10 cellular contexts compared by ENCODE assay signal in the genomic region with DNA sequence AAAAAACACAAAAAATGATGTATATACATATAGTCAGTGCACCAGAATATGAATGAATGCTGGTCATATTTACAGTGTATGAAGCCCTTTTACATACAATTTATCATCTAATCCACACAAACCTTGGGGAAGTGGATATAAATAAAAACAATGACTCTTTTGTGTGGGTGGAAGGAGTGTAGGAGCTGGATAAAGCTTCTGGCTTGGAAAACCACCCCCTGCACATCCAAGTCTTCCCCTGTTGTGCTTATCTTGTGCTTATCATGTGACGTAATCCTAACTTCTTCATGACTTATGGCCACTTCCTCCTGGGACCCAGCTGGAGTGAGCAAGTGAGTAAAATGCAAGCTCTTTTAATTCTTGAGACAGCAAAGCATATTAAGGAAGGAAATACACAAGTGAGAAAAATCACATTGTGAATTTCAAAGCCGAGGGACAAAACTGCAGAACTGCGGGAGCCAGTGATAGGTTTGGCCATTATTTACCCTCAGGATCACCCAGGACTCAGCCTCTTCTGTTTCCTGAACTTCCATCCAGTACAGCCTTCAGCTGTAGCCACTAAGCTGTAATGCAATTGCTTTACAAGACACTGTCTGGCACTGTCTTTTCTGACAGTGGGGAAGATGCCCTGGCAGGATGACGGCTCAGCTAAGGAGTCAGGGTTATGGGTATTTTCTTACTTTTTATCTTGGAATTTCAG.
DNase-seq lines count a peak whose midpoint lies in the region; ATAC-seq and TF ChIP-seq lines count a peak whose summit lies in the region.
"Had no signal": no experiment of that assay in that cellular context is flagged by ENCODE, and none has a peak within 500 bp of the region (broad histone marks: within the 10 kb centered on the region; RNA-seq: fewer than 3 reads in every experiment).

No MANE protein-coding gene starts in this region.

- H3K27ac ChIP-seq in left ventricle myocardium inferior (replicated peaks) (peak overlapping the region; percentile 17), WERI-Rb-1 (no peak overlapping the region)

- H3K27me3 ChIP-seq in left ventricle myocardium inferior (ENCODE audit: low read depth) (no peaks in the 10 kb centered on the region), WERI-Rb-1 (ENCODE audit: insufficient read depth, low read depth, severe bottlenecking) (no peaks in the 10 kb centered on the region)

- no peaks in the 10 kb centered on the region for H3K9me3 ChIP-seq in left ventricle myocardium inferior (replicated peaks)
- H3K9me3 ChIP-seq in WERI-Rb-1 (ENCODE audit: severe bottlenecking), result no peaks in the 10 kb centered on the region

- H3K4me3 ChIP-seq in left ventricle myocardium inferior, result no peak overlapping the region
- no peak overlapping the region for H3K4me3 ChIP-seq in WERI-Rb-1 (ENCODE audit: low read depth, low read length)

- H3K4me1 Mint-ChIP-seq in HFFc6 (ENCODE audit: low read depth), result peaks cover 15% of the 10 kb centered on the region

- no peaks in the 10 kb centered on the region for H3K9me3 Mint-ChIP-seq in HFFc6

- peak overlapping the region; percentile 44; the same call in 1 of the 2 replicates for H3K4me3 Mint-ChIP-seq in HFFc6
- H3K4me3 Mint-ChIP-seq: naive B cell had no signal

- peak; percentile 70 for ATAC-seq in sciatic nerve
- no peak for ATAC-seq in GM19397 (IDR thresholded peaks at IDR 0.05; ENCODE audit: unreplicated experiment)
- no peak for ATAC-seq in GM18907 (IDR thresholded peaks at IDR 0.05; ENCODE audit: unreplicated experiment)

- DNase-seq in HFFc6 (peak; percentile 60), SKM-1 treated with dmso at 0.1 percent for 144 hours (lab: John Stamatoyannopoulos, UW; ENCODE audit: unreplicated experiment) (peak; percentile 80), left ventricle myocardium inferior (no peak), sciatic nerve (ENCODE audit: low spot score) (no peak), WERI-Rb-1 (no peak)
- no peak for DNase-seq in stimulated activated CD4-positive, alpha-beta T cell treated with anti-CD3 and anti-CD28 coated beads, Interleukin-2, amount 100 ng/mL, for 24 hours
- DNase-seq: activated CD4-positive, alpha-beta T cell treated with anti-CD3 and anti-CD28 coated beads for 4 hours; naive B cell had no signal

- peaks cover 7% of the 10 kb centered on the region for H3K4me1 ChIP-seq in left ventricle myocardium inferior

- peak overlapping the region; percentile 69 for H3K27ac Mint-ChIP-seq in HFFc6

- H3K36me3 ChIP-seq in left ventricle myocardium inferior, result no peaks in the 10 kb centered on the region
- H3K36me3 ChIP-seq in WERI-Rb-1, result no peaks in the 10 kb centered on the region

- H3K27me3 Mint-ChIP-seq in HFFc6 (ENCODE audit: insufficient read depth), result peaks cover 1% of the 10 kb centered on the region

- no peaks in the 10 kb centered on the region for H3K36me3 Mint-ChIP-seq in HFFc6 (ENCODE audit: low read depth)

- TF ChIP-seq CTCF in HFFc6 (IDR thresholded peaks at IDR 0.05), result no peak
- no peak for TF ChIP-seq CTCF in left ventricle myocardium inferior (IDR thresholded peaks at IDR 0.05; ENCODE audit: borderline replicate concordance)
- no peak for TF ChIP-seq CTCF in WERI-Rb-1 (IDR thresholded peaks at IDR 0.05; ENCODE audit: low read depth, low read length)

- intact Hi-C loops in left ventricle myocardium inferior (cut with micrococcal nuclease), result no loop called here
- intact Hi-C loops in sciatic nerve (cut with DNase I), result no loop called here

Comparison
In these comparisons a context has a peak if more than half of its experiments do, and no peak if none do; other contexts are left out.
1. DNase-seq: peak in HFFc6 (single experiment) and SKM-1 treated with dmso at 0.1 percent for 144 hours (single experiment); none in left ventricle myocardium inferior (single experiment), sciatic nerve (single experiment), stimulated activated CD4-positive, alpha-beta T cell treated with anti-CD3 and anti-CD28 coated beads, Interleukin-2, amount 100 ng/mL, for 24 hours (0 of 2) and WERI-Rb-1 (single experiment).